1 cellular context compared by ENCODE assay signal in genomic region chr2:102064679-102065674, GRCh38.
A peak's percentile ranks its signal among the peaks of the same experiment; 100 is the strongest.
TF ChIP-seq lines count a peak whose summit lies in the region.

No MANE protein-coding gene starts in this region.

TF ChIP-seq in HepG2, 621 proteins besides CTCF, POLR2A, EP300 and RAD21 (continued from another document and continues in another):
- TF ChIP-seq ZNF710 (CRISPR knock-in tag; IDR thresholded peaks at IDR 0.05; ENCODE audit: borderline replicate concordance) (no peak), ZNF17 (CRISPR knock-in tag; IDR thresholded peaks at IDR 0.05) (no peak), ZNF780A (CRISPR knock-in tag; IDR thresholded peaks at IDR 0.05) (peak; percentile 90), CAMTA2 (CRISPR knock-in tag; IDR thresholded peaks at IDR 0.05; ENCODE audit: borderline replicate concordance) (no peak), ZNF629 (CRISPR knock-in tag; conservative IDR thresholded peaks at IDR 0.05) (peak; percentile 27; the same call in 1 of the 2 replicates), SMAD3 (CRISPR knock-in tag; IDR thresholded peaks at IDR 0.05) (peak; percentile 66; the same call in 1 of the 2 replicates), MEIS1 (CRISPR knock-in tag; IDR thresholded peaks at IDR 0.05; ENCODE audit: borderline replicate concordance) (no peak), HNRNPLL (IDR thresholded peaks at IDR 0.05; ENCODE audit: low read depth, low read length, poor library complexity, severe bottlenecking) (no peak), DMAP1 (CRISPR knock-in tag; IDR thresholded peaks at IDR 0.05) (peak; percentile 71), SP140L (CRISPR knock-in tag; IDR thresholded peaks at IDR 0.05; ENCODE audit: borderline replicate concordance) (no peak; the same call in 1 of the 2 replicates), ZNF570 (CRISPR knock-in tag; IDR thresholded peaks at IDR 0.05; ENCODE audit: borderline replicate concordance) (no peak), NFKB2 (CRISPR knock-in tag; IDR thresholded peaks at IDR 0.05; ENCODE audit: borderline replicate concordance) (no peak), ZNF343 (CRISPR knock-in tag; IDR thresholded peaks at IDR 0.05) (no peak), GABPA (IDR thresholded peaks at IDR 0.05; ENCODE audit: low read depth, low read length) (no peak), GABPA (CRISPR knock-in tag; IDR thresholded peaks at IDR 0.05; ENCODE audit: low read depth) (peak; percentile 43; the same call in 1 of the 2 replicates), ZNF605 (CRISPR knock-in tag; IDR thresholded peaks at IDR 0.05) (no peak), PCBP1 (IDR thresholded peaks at IDR 0.05; ENCODE audit: borderline replicate concordance, low read depth, low read length) (no peak), TOE1 (CRISPR knock-in tag; IDR thresholded peaks at IDR 0.05) (no peak), HBP1 (CRISPR knock-in tag; IDR thresholded peaks at IDR 0.05; ENCODE audit: low read depth) (0 out of 2 replicates have a peak, but pooled peaks have one; percentile 18), SNAPC2 (CRISPR knock-in tag; IDR thresholded peaks at IDR 0.05) (no peak), NFIC (IDR thresholded peaks at IDR 0.05; ENCODE audit: low read length) (peak; percentile 72), RBM39 (IDR thresholded peaks at IDR 0.05; ENCODE audit: low read depth, low read length, poor library complexity, severe bottlenecking) (no peak), HHEX (CRISPR knock-in tag; IDR thresholded peaks at IDR 0.05) (no peak), PRMT3 (CRISPR knock-in tag; IDR thresholded peaks at IDR 0.05; ENCODE audit: borderline replicate concordance, low read depth) (no peak), PBX3 (CRISPR knock-in tag; IDR thresholded peaks at IDR 0.05; ENCODE audit: borderline replicate concordance) (no peak), AHR (CRISPR knock-in tag; IDR thresholded peaks at IDR 0.05) (no peak), ZNF841 (CRISPR knock-in tag; IDR thresholded peaks at IDR 0.05; ENCODE audit: borderline replicate concordance) (no peak), ZFP62 (CRISPR knock-in tag; IDR thresholded peaks at IDR 0.05) (no peak), SOX6 (IDR thresholded peaks at IDR 0.05) (no peak), SOX6 (CRISPR knock-in tag; IDR thresholded peaks at IDR 0.05) (peak; percentile 77), ZBTB39 (CRISPR knock-in tag; IDR thresholded peaks at IDR 0.05) (no peak), TIGD3 (CRISPR knock-in tag; IDR thresholded peaks at IDR 0.05; ENCODE audit: borderline replicate concordance) (no peak), ZFAT (CRISPR knock-in tag; conservative IDR thresholded peaks at IDR 0.05) (no peak), SPEN (CRISPR knock-in tag; IDR thresholded peaks at IDR 0.05; ENCODE audit: low read depth) (no peak), CENPT (CRISPR knock-in tag; IDR thresholded peaks at IDR 0.05; ENCODE audit: low read depth) (0 out of 2 replicates have a peak, but pooled peaks have one; percentile 20), ZNF550 (CRISPR knock-in tag; IDR thresholded peaks at IDR 0.05; ENCODE audit: borderline replicate concordance) (peak; percentile 17; the same call in 1 of the 2 replicates), ZNF44 (CRISPR knock-in tag; IDR thresholded peaks at IDR 0.05) (no peak)
- TF ChIP-seq, protein P1, sequence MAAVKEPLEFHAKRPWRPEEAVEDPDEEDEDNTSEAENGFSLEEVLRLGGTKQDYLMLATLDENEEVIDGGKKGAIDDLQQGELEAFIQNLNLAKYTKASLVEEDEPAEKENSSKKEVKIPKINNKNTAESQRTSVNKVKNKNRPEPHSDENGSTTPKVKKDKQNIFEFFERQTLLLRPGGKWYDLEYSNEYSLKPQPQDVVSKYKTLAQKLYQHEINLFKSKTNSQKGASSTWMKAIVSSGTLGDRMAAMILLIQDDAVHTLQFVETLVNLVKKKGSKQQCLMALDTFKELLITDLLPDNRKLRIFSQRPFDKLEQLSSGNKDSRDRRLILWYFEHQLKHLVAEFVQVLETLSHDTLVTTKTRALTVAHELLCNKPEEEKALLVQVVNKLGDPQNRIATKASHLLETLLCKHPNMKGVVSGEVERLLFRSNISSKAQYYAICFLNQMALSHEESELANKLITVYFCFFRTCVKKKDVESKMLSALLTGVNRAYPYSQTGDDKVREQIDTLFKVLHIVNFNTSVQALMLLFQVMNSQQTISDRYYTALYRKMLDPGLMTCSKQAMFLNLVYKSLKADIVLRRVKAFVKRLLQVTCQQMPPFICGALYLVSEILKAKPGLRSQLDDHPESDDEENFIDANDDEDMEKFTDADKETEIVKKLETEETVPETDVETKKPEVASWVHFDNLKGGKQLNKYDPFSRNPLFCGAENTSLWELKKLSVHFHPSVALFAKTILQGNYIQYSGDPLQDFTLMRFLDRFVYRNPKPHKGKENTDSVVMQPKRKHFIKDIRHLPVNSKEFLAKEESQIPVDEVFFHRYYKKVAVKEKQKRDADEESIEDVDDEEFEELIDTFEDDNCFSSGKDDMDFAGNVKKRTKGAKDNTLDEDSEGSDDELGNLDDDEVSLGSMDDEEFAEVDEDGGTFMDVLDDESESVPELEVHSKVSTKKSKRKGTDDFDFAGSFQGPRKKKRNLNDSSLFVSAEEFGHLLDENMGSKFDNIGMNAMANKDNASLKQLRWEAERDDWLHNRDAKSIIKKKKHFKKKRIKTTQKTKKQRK (IDR thresholded peaks at IDR 0.05; ENCODE audit: low read length): no peak
- TF ChIP-seq, protein P2, sequence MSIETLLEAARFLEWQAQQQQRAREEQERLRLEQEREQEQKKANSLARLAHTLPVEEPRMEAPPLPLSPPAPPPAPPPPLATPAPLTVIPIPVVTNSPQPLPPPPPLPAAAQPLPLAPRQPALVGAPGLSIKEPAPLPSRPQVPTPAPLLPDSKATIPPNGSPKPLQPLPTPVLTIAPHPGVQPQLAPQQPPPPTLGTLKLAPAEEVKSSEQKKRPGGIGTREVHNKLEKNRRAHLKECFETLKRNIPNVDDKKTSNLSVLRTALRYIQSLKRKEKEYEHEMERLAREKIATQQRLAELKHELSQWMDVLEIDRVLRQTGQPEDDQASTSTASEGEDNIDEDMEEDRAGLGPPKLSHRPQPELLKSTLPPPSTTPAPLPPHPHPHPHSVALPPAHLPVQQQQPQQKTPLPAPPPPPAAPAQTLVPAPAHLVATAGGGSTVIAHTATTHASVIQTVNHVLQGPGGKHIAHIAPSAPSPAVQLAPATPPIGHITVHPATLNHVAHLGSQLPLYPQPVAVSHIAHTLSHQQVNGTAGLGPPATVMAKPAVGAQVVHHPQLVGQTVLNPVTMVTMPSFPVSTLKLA (IDR thresholded peaks at IDR 0.05): no peak
- TF ChIP-seq, protein P3, sequence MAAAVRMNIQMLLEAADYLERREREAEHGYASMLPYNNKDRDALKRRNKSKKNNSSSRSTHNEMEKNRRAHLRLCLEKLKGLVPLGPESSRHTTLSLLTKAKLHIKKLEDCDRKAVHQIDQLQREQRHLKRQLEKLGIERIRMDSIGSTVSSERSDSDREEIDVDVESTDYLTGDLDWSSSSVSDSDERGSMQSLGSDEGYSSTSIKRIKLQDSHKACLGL (CRISPR knock-in tag; IDR thresholded peaks at IDR 0.05): no peak
- TF ChIP-seq, protein P4, sequence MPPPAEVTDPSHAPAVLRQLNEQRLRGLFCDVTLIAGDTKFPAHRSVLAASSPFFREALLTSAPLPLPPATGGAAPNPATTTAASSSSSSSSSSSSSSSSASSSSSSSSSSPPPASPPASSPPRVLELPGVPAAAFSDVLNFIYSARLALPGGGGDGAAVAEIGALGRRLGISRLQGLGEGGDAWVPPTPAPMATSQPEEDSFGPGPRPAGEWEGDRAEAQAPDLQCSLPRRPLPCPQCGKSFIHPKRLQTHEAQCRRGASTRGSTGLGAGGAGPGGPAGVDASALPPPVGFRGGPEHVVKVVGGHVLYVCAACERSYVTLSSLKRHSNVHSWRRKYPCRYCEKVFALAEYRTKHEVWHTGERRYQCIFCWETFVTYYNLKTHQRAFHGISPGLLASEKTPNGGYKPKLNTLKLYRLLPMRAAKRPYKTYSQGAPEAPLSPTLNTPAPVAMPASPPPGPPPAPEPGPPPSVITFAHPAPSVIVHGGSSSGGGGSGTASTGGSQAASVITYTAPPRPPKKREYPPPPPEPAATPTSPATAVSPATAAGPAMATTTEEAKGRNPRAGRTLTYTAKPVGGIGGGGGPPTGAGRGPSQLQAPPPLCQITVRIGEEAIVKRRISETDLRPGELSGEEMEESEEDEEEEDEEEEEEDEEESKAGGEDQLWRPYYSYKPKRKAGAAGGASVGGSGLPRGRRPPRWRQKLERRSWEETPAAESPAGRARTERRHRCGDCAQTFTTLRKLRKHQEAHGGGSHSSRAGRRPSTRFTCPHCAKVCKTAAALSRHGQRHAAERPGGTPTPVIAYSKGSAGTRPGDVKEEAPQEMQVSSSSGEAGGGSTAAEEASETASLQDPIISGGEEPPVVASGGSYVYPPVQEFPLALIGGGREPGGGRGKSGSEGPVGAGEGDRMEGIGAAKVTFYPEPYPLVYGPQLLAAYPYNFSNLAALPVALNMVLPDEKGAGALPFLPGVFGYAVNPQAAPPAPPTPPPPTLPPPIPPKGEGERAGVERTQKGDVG (CRISPR knock-in tag; IDR thresholded peaks at IDR 0.05; ENCODE audit: borderline replicate concordance): peak; percentile 2
- TF ChIP-seq, protein P5, sequence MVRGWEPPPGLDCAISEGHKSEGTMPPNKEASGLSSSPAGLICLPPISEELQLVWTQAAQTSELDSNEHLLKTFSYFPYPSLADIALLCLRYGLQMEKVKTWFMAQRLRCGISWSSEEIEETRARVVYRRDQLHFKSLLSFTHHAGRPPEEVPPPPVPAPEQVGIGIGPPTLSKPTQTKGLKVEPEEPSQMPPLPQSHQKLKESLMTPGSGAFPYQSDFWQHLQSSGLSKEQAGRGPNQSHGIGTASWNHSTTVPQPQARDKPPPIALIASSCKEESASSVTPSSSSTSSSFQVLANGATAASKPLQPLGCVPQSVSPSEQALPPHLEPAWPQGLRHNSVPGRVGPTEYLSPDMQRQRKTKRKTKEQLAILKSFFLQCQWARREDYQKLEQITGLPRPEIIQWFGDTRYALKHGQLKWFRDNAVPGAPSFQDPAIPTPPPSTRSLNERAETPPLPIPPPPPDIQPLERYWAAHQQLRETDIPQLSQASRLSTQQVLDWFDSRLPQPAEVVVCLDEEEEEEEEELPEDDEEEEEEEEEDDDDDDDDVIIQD (CRISPR knock-in tag; IDR thresholded peaks at IDR 0.05; ENCODE audit: low read depth): no peak; the same call in 1 of the 2 replicates
